In genomic region chr2:113754160-113754559, GRCh38 we compare ENCODE assay signal across 2 cellular contexts.
TF ChIP-seq lines count a peak whose summit lies in the region.

No MANE protein-coding gene starts in this region.

TF ChIP-seq in GM12878, 131 proteins besides CTCF, POLR2A, EP300 and RAD21 (continues in another document):
- TF ChIP-seq NRF1 (conservative IDR thresholded peaks at IDR 0.05; ENCODE audit: low read depth, low read length) (no peak), DPF2 (IDR thresholded peaks at IDR 0.05) (no peak), IRF5 (IDR thresholded peaks at IDR 0.05; ENCODE audit: borderline replicate concordance) (no peak), NKRF (conservative IDR thresholded peaks at IDR 0.05) (no peak), SREBF2 (IDR thresholded peaks at IDR 0.05; ENCODE audit: low read length) (no peak), HDAC6 (IDR thresholded peaks at IDR 0.05; ENCODE audit: unreplicated experiment) (no peak), ZNF217 (IDR thresholded peaks at IDR 0.05) (no peak), SMARCA5 (IDR thresholded peaks at IDR 0.05) (no peak), TCF7 (IDR thresholded peaks at IDR 0.05; ENCODE audit: borderline replicate concordance) (no peak), ZNF274 (IDR thresholded peaks at IDR 0.05; ENCODE audit: insufficient read depth, insufficient read length) (no peak), CHD1 (IDR thresholded peaks at IDR 0.05; ENCODE audit: low read depth, low read length) (no peak)
- TF ChIP-seq, protein P1, sequence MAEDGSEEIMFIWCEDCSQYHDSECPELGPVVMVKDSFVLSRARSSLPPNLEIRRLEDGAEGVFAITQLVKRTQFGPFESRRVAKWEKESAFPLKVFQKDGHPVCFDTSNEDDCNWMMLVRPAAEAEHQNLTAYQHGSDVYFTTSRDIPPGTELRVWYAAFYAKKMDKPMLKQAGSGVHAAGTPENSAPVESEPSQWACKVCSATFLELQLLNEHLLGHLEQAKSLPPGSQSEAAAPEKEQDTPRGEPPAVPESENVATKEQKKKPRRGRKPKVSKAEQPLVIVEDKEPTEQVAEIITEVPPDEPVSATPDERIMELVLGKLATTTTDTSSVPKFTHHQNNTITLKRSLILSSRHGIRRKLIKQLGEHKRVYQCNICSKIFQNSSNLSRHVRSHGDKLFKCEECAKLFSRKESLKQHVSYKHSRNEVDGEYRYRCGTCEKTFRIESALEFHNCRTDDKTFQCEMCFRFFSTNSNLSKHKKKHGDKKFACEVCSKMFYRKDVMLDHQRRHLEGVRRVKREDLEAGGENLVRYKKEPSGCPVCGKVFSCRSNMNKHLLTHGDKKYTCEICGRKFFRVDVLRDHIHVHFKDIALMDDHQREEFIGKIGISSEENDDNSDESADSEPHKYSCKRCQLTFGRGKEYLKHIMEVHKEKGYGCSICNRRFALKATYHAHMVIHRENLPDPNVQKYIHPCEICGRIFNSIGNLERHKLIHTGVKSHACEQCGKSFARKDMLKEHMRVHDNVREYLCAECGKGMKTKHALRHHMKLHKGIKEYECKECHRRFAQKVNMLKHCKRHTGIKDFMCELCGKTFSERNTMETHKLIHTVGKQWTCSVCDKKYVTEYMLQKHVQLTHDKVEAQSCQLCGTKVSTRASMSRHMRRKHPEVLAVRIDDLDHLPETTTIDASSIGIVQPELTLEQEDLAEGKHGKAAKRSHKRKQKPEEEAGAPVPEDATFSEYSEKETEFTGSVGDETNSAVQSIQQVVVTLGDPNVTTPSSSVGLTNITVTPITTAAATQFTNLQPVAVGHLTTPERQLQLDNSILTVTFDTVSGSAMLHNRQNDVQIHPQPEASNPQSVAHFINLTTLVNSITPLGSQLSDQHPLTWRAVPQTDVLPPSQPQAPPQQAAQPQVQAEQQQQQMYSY (CRISPR knock-in tag; IDR thresholded peaks at IDR 0.05) = no peak
- TF ChIP-seq, protein P2, sequence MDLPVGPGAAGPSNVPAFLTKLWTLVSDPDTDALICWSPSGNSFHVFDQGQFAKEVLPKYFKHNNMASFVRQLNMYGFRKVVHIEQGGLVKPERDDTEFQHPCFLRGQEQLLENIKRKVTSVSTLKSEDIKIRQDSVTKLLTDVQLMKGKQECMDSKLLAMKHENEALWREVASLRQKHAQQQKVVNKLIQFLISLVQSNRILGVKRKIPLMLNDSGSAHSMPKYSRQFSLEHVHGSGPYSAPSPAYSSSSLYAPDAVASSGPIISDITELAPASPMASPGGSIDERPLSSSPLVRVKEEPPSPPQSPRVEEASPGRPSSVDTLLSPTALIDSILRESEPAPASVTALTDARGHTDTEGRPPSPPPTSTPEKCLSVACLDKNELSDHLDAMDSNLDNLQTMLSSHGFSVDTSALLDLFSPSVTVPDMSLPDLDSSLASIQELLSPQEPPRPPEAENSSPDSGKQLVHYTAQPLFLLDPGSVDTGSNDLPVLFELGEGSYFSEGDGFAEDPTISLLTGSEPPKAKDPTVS (IDR thresholded peaks at IDR 0.05; ENCODE audit: low read depth, low read length) = no peak
- TF ChIP-seq, protein P3, sequence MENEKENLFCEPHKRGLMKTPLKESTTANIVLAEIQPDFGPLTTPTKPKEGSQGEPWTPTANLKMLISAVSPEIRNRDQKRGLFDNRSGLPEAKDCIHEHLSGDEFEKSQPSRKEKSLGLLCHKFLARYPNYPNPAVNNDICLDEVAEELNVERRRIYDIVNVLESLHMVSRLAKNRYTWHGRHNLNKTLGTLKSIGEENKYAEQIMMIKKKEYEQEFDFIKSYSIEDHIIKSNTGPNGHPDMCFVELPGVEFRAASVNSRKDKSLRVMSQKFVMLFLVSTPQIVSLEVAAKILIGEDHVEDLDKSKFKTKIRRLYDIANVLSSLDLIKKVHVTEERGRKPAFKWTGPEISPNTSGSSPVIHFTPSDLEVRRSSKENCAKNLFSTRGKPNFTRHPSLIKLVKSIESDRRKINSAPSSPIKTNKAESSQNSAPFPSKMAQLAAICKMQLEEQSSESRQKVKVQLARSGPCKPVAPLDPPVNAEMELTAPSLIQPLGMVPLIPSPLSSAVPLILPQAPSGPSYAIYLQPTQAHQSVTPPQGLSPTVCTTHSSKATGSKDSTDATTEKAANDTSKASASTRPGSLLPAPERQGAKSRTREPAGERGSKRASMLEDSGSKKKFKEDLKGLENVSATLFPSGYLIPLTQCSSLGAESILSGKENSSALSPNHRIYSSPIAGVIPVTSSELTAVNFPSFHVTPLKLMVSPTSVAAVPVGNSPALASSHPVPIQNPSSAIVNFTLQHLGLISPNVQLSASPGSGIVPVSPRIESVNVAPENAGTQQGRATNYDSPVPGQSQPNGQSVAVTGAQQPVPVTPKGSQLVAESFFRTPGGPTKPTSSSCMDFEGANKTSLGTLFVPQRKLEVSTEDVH (IDR thresholded peaks at IDR 0.05; ENCODE audit: low read depth, partially characterized antibody) = no peak

TF ChIP-seq in neural cell, 6 proteins besides CTCF, POLR2A, EP300 and RAD21 (continued from another document):
- TF ChIP-seq TAF1 (IDR thresholded peaks at IDR 0.05; ENCODE audit: low read depth) (no peak), EZH2 (IDR thresholded peaks at IDR 0.05; ENCODE audit: borderline replicate concordance, insufficient read depth, low read length, poor library complexity, severe bottlenecking) (no peak), POLR2AphosphoS5 (IDR thresholded peaks at IDR 0.05) (no peak), MXI1 (conservative IDR thresholded peaks at IDR 0.05; ENCODE audit: poor library complexity, severe bottlenecking) (no peak)
- TF ChIP-seq, protein P4, sequence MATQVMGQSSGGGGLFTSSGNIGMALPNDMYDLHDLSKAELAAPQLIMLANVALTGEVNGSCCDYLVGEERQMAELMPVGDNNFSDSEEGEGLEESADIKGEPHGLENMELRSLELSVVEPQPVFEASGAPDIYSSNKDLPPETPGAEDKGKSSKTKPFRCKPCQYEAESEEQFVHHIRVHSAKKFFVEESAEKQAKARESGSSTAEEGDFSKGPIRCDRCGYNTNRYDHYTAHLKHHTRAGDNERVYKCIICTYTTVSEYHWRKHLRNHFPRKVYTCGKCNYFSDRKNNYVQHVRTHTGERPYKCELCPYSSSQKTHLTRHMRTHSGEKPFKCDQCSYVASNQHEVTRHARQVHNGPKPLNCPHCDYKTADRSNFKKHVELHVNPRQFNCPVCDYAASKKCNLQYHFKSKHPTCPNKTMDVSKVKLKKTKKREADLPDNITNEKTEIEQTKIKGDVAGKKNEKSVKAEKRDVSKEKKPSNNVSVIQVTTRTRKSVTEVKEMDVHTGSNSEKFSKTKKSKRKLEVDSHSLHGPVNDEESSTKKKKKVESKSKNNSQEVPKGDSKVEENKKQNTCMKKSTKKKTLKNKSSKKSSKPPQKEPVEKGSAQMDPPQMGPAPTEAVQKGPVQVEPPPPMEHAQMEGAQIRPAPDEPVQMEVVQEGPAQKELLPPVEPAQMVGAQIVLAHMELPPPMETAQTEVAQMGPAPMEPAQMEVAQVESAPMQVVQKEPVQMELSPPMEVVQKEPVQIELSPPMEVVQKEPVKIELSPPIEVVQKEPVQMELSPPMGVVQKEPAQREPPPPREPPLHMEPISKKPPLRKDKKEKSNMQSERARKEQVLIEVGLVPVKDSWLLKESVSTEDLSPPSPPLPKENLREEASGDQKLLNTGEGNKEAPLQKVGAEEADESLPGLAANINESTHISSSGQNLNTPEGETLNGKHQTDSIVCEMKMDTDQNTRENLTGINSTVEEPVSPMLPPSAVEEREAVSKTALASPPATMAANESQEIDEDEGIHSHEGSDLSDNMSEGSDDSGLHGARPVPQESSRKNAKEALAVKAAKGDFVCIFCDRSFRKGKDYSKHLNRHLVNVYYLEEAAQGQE (IDR thresholded peaks at IDR 0.05; ENCODE audit: borderline replicate concordance) = no peak
